In the genomic region with DNA sequence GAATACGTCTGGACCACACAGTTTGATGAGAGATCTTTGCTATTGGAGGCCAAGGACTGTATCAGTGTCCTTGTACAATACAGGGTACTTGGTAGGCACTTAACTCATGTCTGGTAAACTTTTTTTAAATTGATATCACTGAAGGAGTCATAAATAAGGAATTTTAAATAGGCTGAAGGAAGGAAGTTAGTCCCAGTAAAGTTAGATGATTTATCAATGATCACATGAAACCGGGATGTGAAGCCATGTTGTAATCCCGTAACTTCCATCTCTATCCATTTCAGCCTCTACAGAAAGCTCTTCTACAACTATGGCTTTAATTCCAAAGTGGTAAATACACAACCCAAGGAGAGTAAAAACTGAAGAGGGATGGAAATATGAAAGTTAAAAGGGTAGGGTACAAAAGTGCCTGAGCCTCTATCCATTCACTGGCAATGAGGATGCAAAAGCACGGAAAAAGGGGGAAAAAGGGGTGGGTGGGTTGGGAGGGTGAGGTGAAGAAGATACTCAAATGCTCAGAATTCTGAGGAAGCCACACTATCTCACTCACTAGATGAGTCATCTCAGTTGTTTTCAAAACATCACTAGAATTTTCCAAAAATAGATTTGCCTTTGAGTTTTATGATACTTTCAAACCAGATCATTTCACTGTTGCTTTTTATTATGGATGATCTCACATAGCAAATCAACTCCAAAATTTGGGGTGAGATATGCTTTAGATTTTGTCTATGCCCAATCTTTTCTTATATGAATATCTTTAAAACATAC, we compare ENCODE assay signal across 16 cellular contexts.
DNase-seq lines count a peak whose midpoint lies in the region; ATAC-seq and TF ChIP-seq lines count a peak whose summit lies in the region.
"Had no signal": no experiment of that assay in that cellular context is flagged by ENCODE, and none has a peak within 500 bp of the region (broad histone marks: within the 10 kb centered on the region; RNA-seq: fewer than 3 reads in every experiment).

No MANE protein-coding gene starts in this region.

- ATAC-seq in GM18868 (IDR thresholded peaks at IDR 0.05; ENCODE audit: unreplicated experiment) (peak; percentile 97), HG03175 (IDR thresholded peaks at IDR 0.05; ENCODE audit: unreplicated experiment) (peak; percentile 81), right lobe of liver (no peak)
- no peak for ATAC-seq in stimulated activated memory B cell treated with anti-CD40 and anti-IgM and Interleukin-4, amounts not matched to agents 10 μg/mL and 1 μg/mL and 100 μg/mL, for 72 hours

- H3K27me3 Mint-ChIP-seq in stimulated activated memory B cell treated with anti-CD40 and anti-IgM and Interleukin-4, amounts not matched to agents 10 μg/mL and 1 μg/mL and 100 μg/mL, for 72 hours, result no peaks in the 10 kb centered on the region
- H3K27me3 Mint-ChIP-seq: activated naive CD8-positive, alpha-beta T cell had no signal

- no peaks in the 10 kb centered on the region for H3K4me1 ChIP-seq in right lobe of liver
- H3K4me1 ChIP-seq in effector memory CD4-positive, alpha-beta T cell (ENCODE audit: control insufficient read depth, insufficient read depth, low read length, poor library complexity, severe bottlenecking), result no peaks in the 10 kb centered on the region

- H3K4me3 Mint-ChIP-seq in stimulated activated memory B cell treated with anti-CD40 and anti-IgM and Interleukin-4, amounts not matched to agents 10 μg/mL and 1 μg/mL and 100 μg/mL, for 72 hours, result no peak overlapping the region
- H3K4me3 Mint-ChIP-seq: activated naive CD8-positive, alpha-beta T cell; immature natural killer cell had no signal

- TF ChIP-seq CTCF in choroid plexus epithelial cell (conservative IDR thresholded peaks at IDR 0.05; ENCODE audit: low read depth, low read length) (no peak), right lobe of liver (IDR thresholded peaks at IDR 0.05) (no peak)

- no peak for TF ChIP-seq POLR2A in right lobe of liver (IDR thresholded peaks at IDR 0.05)

- DNase-seq in AG08395 (ENCODE audit: low spot score) (peak; percentile 64), choroid plexus epithelial cell (ENCODE audit: low read depth) (peak; percentile 78), right lobe of liver (no peak), NCI-H187 (lab: John Stamatoyannopoulos, UW) (no peak)
- DNase-seq in effector memory CD4-positive, alpha-beta T cell, result no peak
- DNase-seq: DMS79; immature natural killer cell; NCI-H1092 treated with DMSO at 0.1 percent for 48 hours; NCI-H526; posterior cingulate gyrus; SIG-M5; stimulated activated CD4-positive, alpha-beta T cell treated with anti-CD3 and anti-CD28 coated beads, Interleukin-1b, Interleukin-23, amount 100 ng/mL, for 48 hours had no signal

- no peak overlapping the region for H3K27ac Mint-ChIP-seq in stimulated activated memory B cell treated with anti-CD40 and anti-IgM and Interleukin-4, amounts not matched to agents 10 μg/mL and 1 μg/mL and 100 μg/mL, for 72 hours
- H3K27ac Mint-ChIP-seq: activated naive CD8-positive, alpha-beta T cell; immature natural killer cell had no signal

- no peak overlapping the region for H3K4me3 ChIP-seq in choroid plexus epithelial cell (ENCODE audit: low read depth, low read length)
- no peak overlapping the region for H3K4me3 ChIP-seq in right lobe of liver
- no peak overlapping the region for H3K4me3 ChIP-seq in effector memory CD4-positive, alpha-beta T cell (ENCODE audit: insufficient read depth, low read depth, low read length, poor library complexity, severe bottlenecking)

- intact Hi-C loops in right lobe of liver (cut with DNase I), result no loop called here

- no peaks in the 10 kb centered on the region for H3K4me1 Mint-ChIP-seq in stimulated activated memory B cell treated with anti-CD40 and anti-IgM and Interleukin-4, amounts not matched to agents 10 μg/mL and 1 μg/mL and 100 μg/mL, for 72 hours
- H3K4me1 Mint-ChIP-seq: immature natural killer cell had no signal

- H3K9me3 Mint-ChIP-seq in stimulated activated memory B cell treated with anti-CD40 and anti-IgM and Interleukin-4, amounts not matched to agents 10 μg/mL and 1 μg/mL and 100 μg/mL, for 72 hours, result peaks cover 2% of the 10 kb centered on the region

- no peaks in the 10 kb centered on the region for H3K9me3 ChIP-seq in right lobe of liver
- no peaks in the 10 kb centered on the region for H3K9me3 ChIP-seq in effector memory CD4-positive, alpha-beta T cell (ENCODE audit: control insufficient read depth, low read length)

- H3K27me3 ChIP-seq in right lobe of liver, result no peaks in the 10 kb centered on the region
- H3K27me3 ChIP-seq in effector memory CD4-positive, alpha-beta T cell (replicated peaks; ENCODE audit: control insufficient read depth, insufficient read depth, low read length, poor library complexity, severe bottlenecking), result no peaks in the 10 kb centered on the region

- 72% methylated on average over 4 of the region's 4 CpGs for WGBS in right lobe of liver (ENCODE audit: insufficient coverage, low coverage, low lambda C conversion rate, missing lambda C conversion rate)

- no peak overlapping the region for H3K27ac ChIP-seq in right lobe of liver
- H3K27ac ChIP-seq in effector memory CD4-positive, alpha-beta T cell (ENCODE audit: insufficient read depth, low read length, poor library complexity, severe bottlenecking), result no peak overlapping the region

- H3K36me3 Mint-ChIP-seq in stimulated activated memory B cell treated with anti-CD40 and anti-IgM and Interleukin-4, amounts not matched to agents 10 μg/mL and 1 μg/mL and 100 μg/mL, for 72 hours, result no peaks in the 10 kb centered on the region
- H3K36me3 Mint-ChIP-seq: activated naive CD8-positive, alpha-beta T cell had no signal

- H3K36me3 ChIP-seq in right lobe of liver, result no peaks in the 10 kb centered on the region
- no peaks in the 10 kb centered on the region for H3K36me3 ChIP-seq in effector memory CD4-positive, alpha-beta T cell (ENCODE audit: control insufficient read depth, insufficient read depth, low read length)

Comparison
In these comparisons a context has a peak if more than half of its experiments do, and no peak if none do; other contexts are left out.
1. DNase-seq: peak in AG08395 (single experiment) and choroid plexus epithelial cell (single experiment); none in right lobe of liver (0 of 3), effector memory CD4-positive, alpha-beta T cell (0 of 3) and NCI-H187 (0 of 2).
2. ATAC-seq: peak in GM18868 (single experiment) and HG03175 (single experiment); none in right lobe of liver (0 of 4) and stimulated activated memory B cell treated with anti-CD40 and anti-IgM and Interleukin-4, amounts not matched to agents 10 μg/mL and 1 μg/mL and 100 μg/mL, for 72 hours (single experiment).